8 cellular contexts compared by ENCODE assay signal in genomic region chr3:177358085-177358967, GRCh38.
A peak's percentile ranks its signal among the peaks of the same experiment; 100 is the strongest.
DNase-seq lines count a peak whose midpoint lies in the region; ATAC-seq and TF ChIP-seq lines count a peak whose summit lies in the region.

No MANE protein-coding gene starts in this region.

- peak overlapping the region; percentile 82 for H3K4ac ChIP-seq in IMR-90 (ENCODE audit: low read depth, low read length)

- peak overlapping the region; percentile 97 for H4K5ac ChIP-seq in IMR-90 (ENCODE audit: low read depth, low read length)

- TF ChIP-seq RAD21 in IMR-90 (IDR thresholded peaks at IDR 0.05; ENCODE audit: low read length): no peak

- no peak overlapping the region for H3K4me3 ChIP-seq in IMR-90 (ENCODE audit: insufficient read depth, low read depth, low read length)
- H3K4me3 ChIP-seq in sigmoid colon: peak overlapping the region in 3 of 4 donors; percentile 0 to 19 (median 10)

- H2BK120ac ChIP-seq in IMR-90 (ENCODE audit: low read depth, low read length): peak overlapping the region; percentile 86

- TF ChIP-seq POLR2A in IMR-90 (IDR thresholded peaks at IDR 0.05; ENCODE audit: low read depth, low read length) (no peak), sigmoid colon (IDR thresholded peaks at IDR 0.05) (no peak)

- ATAC-seq in GM21619 (IDR thresholded peaks at IDR 0.05; ENCODE audit: unreplicated experiment) (peak; percentile 49), IMR-90 (ENCODE audit: low read depth) (peak; percentile 7)

- BruUV-seq in IMR-90 (replicated peaks; lab: Mats Ljungman, UMichigan): no TSS peak

- POLR2A ChIA-PET in IMR-90 (lab: Charles Lee; ENCODE audit: unreplicated experiment): interaction anchor here (0.6 to 1.0 kb wide), 2 partner anchors 18 to 161 kb away, joined by 3 read pairs; partner anchors contain the start of gene TBL1XR1

- peak overlapping the region; percentile 60 for H3K9ac ChIP-seq in IMR-90 (ENCODE audit: low read depth, low read length)

- WGBS in IMR-90 (ENCODE audit: extremely low coverage in 2 of 2, insufficient read length in 1 of 2), 2 experiments: 36% methylated on average over 4 of the region's 15 CpGs; no CpG with 5 or more reads in 1 of the 2 experiments
- 16 to 22% methylated on average over 15 of the region's 15 CpGs for WGBS in sigmoid colon, 2 donors

- dilution Hi-C loops in IMR-90 (cut with HindIII; ENCODE audit: low sequenced_read_pairs, unreplicated experiment): no loop called here

- peak overlapping the region; percentile 73 for H2BK20ac ChIP-seq in IMR-90 (ENCODE audit: low read depth, low read length)

- peak overlapping the region; percentile 74 for H2AK5ac ChIP-seq in IMR-90 (ENCODE audit: low read depth, low read length)

- DNase-seq in Daoy (ENCODE audit: low read depth): peak; percentile 93
- peak; percentile 56 for DNase-seq in IMR-90
- peak; percentile 16 for DNase-seq in T follicular helper cell (ENCODE audit: low read depth)
- DNase-seq in astrocyte of the hippocampus (ENCODE audit: low read depth, low spot score): peak; percentile 80
- DNase-seq in hypothalamus (lab: John Stamatoyannopoulos, UW): peak in 46 of 51 donors; percentile 11 to 80 (median 38)
- peak; percentile 83 for DNase-seq in sigmoid colon
- DNase-seq in COLO668 (lab: John Stamatoyannopoulos, UW; ENCODE audit: unreplicated experiment): no peak

- TF ChIP-seq CTCF in IMR-90 (conservative IDR thresholded peaks at IDR 0.05; ENCODE audit: low read depth, low read length): no peak
- TF ChIP-seq CTCF in sigmoid colon (IDR thresholded peaks at IDR 0.05): no peak

- peak overlapping the region; percentile 56 to 89 for H4K8ac ChIP-seq in IMR-90 (ENCODE audit: low read depth in 2 of 2, low read length in 2 of 2)

- peak overlapping the region; percentile 75; the same call in 2 of the 3 replicates for H2BK15ac ChIP-seq in IMR-90 (ENCODE audit: low read depth, low read length)

- H4K20me1 ChIP-seq in IMR-90 (ENCODE audit: insufficient read depth, low read length): no peaks in the 10 kb centered on the region

- peak overlapping the region; percentile 85 for H4K91ac ChIP-seq in IMR-90 (ENCODE audit: insufficient read depth, low read depth, low read length)

- no peaks in the 10 kb centered on the region for H3K36me3 ChIP-seq in IMR-90 (ENCODE audit: control insufficient read depth, insufficient read depth, low read length)
- H3K36me3 ChIP-seq in sigmoid colon: no peaks in the 10 kb centered on the region

- peak overlapping the region; percentile 83 for H2AFZ ChIP-seq in IMR-90 (replicated peaks; ENCODE audit: low read length, poor library complexity)

- no peaks in the 10 kb centered on the region for H3K9me1 ChIP-seq in IMR-90 (ENCODE audit: insufficient read depth, low read length)

- peaks cover 0 to 15% of the 10 kb centered on the region in 2 experiments; a peak in 2 of 4 replicates for H3K79me1 ChIP-seq in IMR-90 (ENCODE audit: low read depth in 1 of 2, low read length in 2 of 2)

- TF ChIP-seq EP300 in sigmoid colon (IDR thresholded peaks at IDR 0.05): no peak

- peaks cover 27% of the 10 kb centered on the region for H3K4me1 ChIP-seq in IMR-90 (ENCODE audit: control insufficient read depth, insufficient read depth, low read length)
- H3K4me1 ChIP-seq in sigmoid colon: peaks cover 0 to 63% (median 58%) of the 10 kb centered on the region in 4 donors

- peak overlapping the region; percentile 89; the same call in 1 of the 2 replicates for H3K56ac ChIP-seq in IMR-90 (ENCODE audit: extremely low read depth, insufficient read depth, low read length)

- CTCF ChIA-PET in IMR-90 (lab: Yijun Ruan, JAX): no interaction called here

- intact Hi-C loops in IMR-90 (cut with micrococcal nuclease) (no loop called here), sigmoid colon (cut with DNase I) (loop anchor here (5.0 kb wide), 1 partner anchor 316 kb away; no protein-coding TSS in a partner anchor)

- H3K23ac ChIP-seq in IMR-90 (ENCODE audit: low read depth, low read length): peak overlapping the region; percentile 68

- peak overlapping the region; percentile 53 for H3K14ac ChIP-seq in IMR-90 (replicated peaks; ENCODE audit: low read depth, low read length)

- peak overlapping the region; percentile 83 for H2AK9ac ChIP-seq in IMR-90 (replicated peaks; ENCODE audit: low read depth, low read length, poor library complexity)

- H3K27me3 ChIP-seq in IMR-90 (ENCODE audit: control insufficient read depth, insufficient read depth, low read length): no peaks in the 10 kb centered on the region
- H3K27me3 ChIP-seq in sigmoid colon: no peaks in the 10 kb centered on the region

- H3K18ac ChIP-seq in IMR-90 (ENCODE audit: low read depth, low read length): peak overlapping the region; percentile 88

- in situ Hi-C loops in IMR-90 (cut with MboI; ENCODE audit: low sequenced_read_pairs): loop anchor here (10.0 kb wide), 1 partner anchor 304 kb away; no protein-coding TSS in a partner anchor

- H3K9me3 ChIP-seq in IMR-90 (ENCODE audit: control insufficient read depth, insufficient read depth, low read length) (no peaks in the 10 kb centered on the region), sigmoid colon (no peaks in the 10 kb centered on the region)

- H2BK5ac ChIP-seq in IMR-90 (ENCODE audit: low read depth, low read length, poor library complexity, severe bottlenecking): peak overlapping the region; percentile 88

- H3K4me2 ChIP-seq in IMR-90 (ENCODE audit: low read depth, low read length): peak overlapping the region; percentile 66

- peak overlapping the region; percentile 59 for H3K27ac ChIP-seq in IMR-90 (ENCODE audit: insufficient read depth, low read length)
- peak overlapping the region; percentile 84 to 91 (median 88) for H3K27ac ChIP-seq in sigmoid colon

TF ChIP-seq in IMR-90, 13 proteins besides CTCF, POLR2A, EP300 and RAD21:
- no peak for TF ChIP-seq MXI1 (IDR thresholded peaks at IDR 0.05; ENCODE audit: borderline replicate concordance, low read depth, low read length)
- no peak for TF ChIP-seq MAFK (IDR thresholded peaks at IDR 0.05; ENCODE audit: low read depth, low read length)
- TF ChIP-seq CHD1 (IDR thresholded peaks at IDR 0.05; ENCODE audit: low read depth, low read length): no peak
